In the genomic region with DNA sequence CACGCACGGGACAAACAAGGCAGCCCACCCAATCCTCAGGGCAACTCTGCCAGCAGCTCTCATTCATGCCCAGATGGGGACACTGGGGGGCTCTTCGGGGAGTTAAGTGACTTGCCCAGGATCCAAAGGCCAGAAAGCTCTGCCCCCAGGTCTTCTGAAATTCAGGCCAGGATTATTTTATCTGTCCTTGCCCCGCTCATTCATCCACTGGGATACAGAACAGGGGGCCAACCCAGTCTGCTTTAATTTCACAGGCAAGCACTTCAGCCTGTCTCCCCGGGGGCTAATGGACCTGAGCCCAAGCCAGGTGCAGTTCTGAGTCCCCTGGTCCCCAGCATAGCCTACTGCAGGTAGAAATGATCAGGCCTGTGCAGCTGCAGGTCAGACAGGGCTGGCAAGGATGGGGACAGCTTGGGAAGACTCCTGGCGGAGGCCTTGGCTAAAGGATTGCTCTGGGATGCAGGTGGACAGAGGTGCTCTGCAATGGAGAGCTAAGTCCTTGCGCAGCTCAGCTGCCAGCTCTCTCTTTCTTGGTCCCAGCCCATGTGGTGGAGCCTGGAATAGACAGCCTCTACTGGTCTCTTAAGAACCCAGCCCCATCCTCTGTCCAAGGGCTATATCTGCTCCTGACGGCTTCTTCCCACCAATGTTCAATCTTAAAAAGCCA, we compare ENCODE assay signal across 8 cellular contexts. TPM values are rescaled to one million over a fixed set of nuclear protein-coding genes. Genes with fewer than 3 reads are reported as not detected.
DNase-seq lines count a peak whose midpoint lies in the region; ATAC-seq and TF ChIP-seq lines count a peak whose summit lies in the region.

No MANE protein-coding gene starts in this region.

- no peak for TF ChIP-seq CTCF in AG04449 (IDR thresholded peaks at IDR 0.05; ENCODE audit: insufficient read depth, low read length, missing control alignments)
- no peak for TF ChIP-seq CTCF in HCT116 (IDR thresholded peaks at IDR 0.05 in 2 of 3, conservative IDR thresholded peaks at IDR 0.05 in 1 of 3; ENCODE audit: borderline replicate concordance in 1 of 3, insufficient read depth in 1 of 3, low read depth in 2 of 3, low read length in 2 of 3)
- no peak for TF ChIP-seq CTCF in ascending aorta (IDR thresholded peaks at IDR 0.05)

- H3K4me3 ChIP-seq in AG04449 (ENCODE audit: low read depth, low read length) (peak overlapping the region; percentile 64), HCT116 (replicated peaks in 1 of 2; ENCODE audit: low read depth in 1 of 2, low read length in 2 of 2) (peak overlapping the region in 1 of 2 experiments; percentile 61; a peak in 3 of 4 replicates), ascending aorta (peak overlapping the region; percentile 68 to 75), mucosa of stomach (ENCODE audit: low read length) (no peak overlapping the region)

- H3K27me3 ChIP-seq in HCT116 (ENCODE audit: insufficient read depth, low read length) (no peaks in the 10 kb centered on the region), ascending aorta (no peaks in the 10 kb centered on the region), mucosa of stomach (ENCODE audit: control insufficient read depth, insufficient read depth, low read length) (no peaks in the 10 kb centered on the region)

- BruUV-seq in HCT116 (replicated peaks; lab: Mats Ljungman, UMichigan) = no TSS peak

- intact Hi-C loops in HCT116 (cut with micrococcal nuclease) (no loop called here), ascending aorta (cut with DNase I) (loop anchor here (2.0 to 5.0 kb wide), 2 partner anchors 36 to 43 kb away; a partner anchor contains a TSS)

- H2AFZ ChIP-seq in HCT116 (ENCODE audit: low read depth, low read length, poor library complexity, severe bottlenecking) = no peak overlapping the region

- no peaks in the 10 kb centered on the region for H3K9me2 ChIP-seq in HCT116 (ENCODE audit: insufficient read depth)

- H3K36me3 ChIP-seq in HCT116 (ENCODE audit: control insufficient read depth in 1 of 2, insufficient read depth in 2 of 2, low read length in 2 of 2) (peaks cover 7 to 14% of the 10 kb centered on the region in 2 experiments; a peak in 3 of 4 replicates), ascending aorta (peaks cover 8 to 11% of the 10 kb centered on the region in 2 donors), mucosa of stomach (ENCODE audit: control insufficient read depth, insufficient read depth, low read length) (no peaks in the 10 kb centered on the region)

- no peaks in the 10 kb centered on the region for H3K79me2 ChIP-seq in HCT116 (ENCODE audit: insufficient read depth, low read length)

- CTCF ChIA-PET in AG04449 (lab: Yijun Ruan, JAX) = interaction anchor here (0.8 to 13.2 kb wide), 17 partner anchors 8 to 204 kb away, joined by 3 to 241 read pairs (median 4); a partner anchor contains a TSS
- CTCF ChIA-PET in HCT116 (lab: Charles Lee) = interaction anchor here (0.8 to 5.8 kb wide), 5 partner anchors 8 to 197 kb away, joined by 3 to 79 read pairs (median 3); a partner anchor contains a TSS

- H3K9me3 ChIP-seq in HCT116 (ENCODE audit: control insufficient read depth in 1 of 2, insufficient read depth in 1 of 2, low read depth in 1 of 2, low read length in 2 of 2) (no peaks in the 10 kb centered on the region), ascending aorta (no peaks in the 10 kb centered on the region), mucosa of stomach (ENCODE audit: control insufficient read depth, low read length) (no peaks in the 10 kb centered on the region)

- no peak for ATAC-seq in HCT116
- ATAC-seq in GM21390 (IDR thresholded peaks at IDR 0.05; ENCODE audit: unreplicated experiment) = no peak
- no peak for ATAC-seq in GM19328 (IDR thresholded peaks at IDR 0.05; ENCODE audit: unreplicated experiment)

- RAD21 ChIA-PET in HCT116 (lab: Charles Lee; ENCODE audit: low non-redundant PET in 1 of 2, low total read pairs in 2 of 2, uncharacterized antibody in 2 of 2, unreplicated experiment in 2 of 2) = no interaction called here

- no peak for TF ChIP-seq RAD21 in HCT116 (IDR thresholded peaks at IDR 0.05; ENCODE audit: low read depth)

- H3K4me1 ChIP-seq in HCT116 (ENCODE audit: control insufficient read depth in 1 of 2, insufficient read depth in 2 of 2, low read length in 2 of 2) (peaks cover 3 to 29% of the 10 kb centered on the region in 2 experiments; a peak in 3 of 4 replicates), ascending aorta (peaks cover 6 to 19% of the 10 kb centered on the region in 2 donors), mucosa of stomach (ENCODE audit: control insufficient read depth, insufficient read depth, low read length) (peaks cover 23% of the 10 kb centered on the region)

- peak overlapping the region; percentile 67 for H3K9ac ChIP-seq in HCT116 (ENCODE audit: low read length)
- H3K9ac ChIP-seq in mucosa of stomach (ENCODE audit: low read length) = peak overlapping the region; percentile 72

- POLR2A ChIA-PET in AG04449 (lab: Yijun Ruan, JAX) = interaction anchor here (1.1 to 1.5 kb wide), 4 partner anchors 10 to 134 kb away, joined by 3 to 6 read pairs (median 4); no protein-coding TSS in a partner anchor
- POLR2A ChIA-PET in HCT116 (lab: Charles Lee) = no interaction called here

- peak overlapping the region; percentile 66 for H3K27ac ChIP-seq in HCT116 (ENCODE audit: low read depth, low read length)
- peak overlapping the region; percentile 88 to 89 for H3K27ac ChIP-seq in ascending aorta

- H3K4me2 ChIP-seq in HCT116 (ENCODE audit: low read length) = peak overlapping the region; percentile 83

- TF ChIP-seq POLR2A in HCT116 (IDR thresholded peaks at IDR 0.05; ENCODE audit: borderline replicate concordance, extremely low read depth, insufficient read depth, insufficient read length) = no peak

- DNase-seq in AG04449 (ENCODE audit: low read depth, low spot score) (no peak), HCT116 (ENCODE audit: low read depth, low spot score) (no peak), ascending aorta (ENCODE audit: low spot score in 2 of 2) (no peak), NCI-H2081 treated with DMSO at 0.1 percent for 48 hours (lab: John Stamatoyannopoulos, UW) (no peak)
- no peak for DNase-seq in central memory CD4-positive, alpha-beta T cell

- H4K20me1 ChIP-seq in HCT116 (ENCODE audit: insufficient read depth) = no peaks in the 10 kb centered on the region

TF ChIP-seq in HCT116, 20 proteins besides CTCF, POLR2A, EP300 and RAD21:
- TF ChIP-seq SRF (IDR thresholded peaks at IDR 0.05; ENCODE audit: low read depth) (no peak), POLR2AphosphoS5 (IDR thresholded peaks at IDR 0.05; ENCODE audit: low read depth, low read length) (no peak), JUND (IDR thresholded peaks at IDR 0.05) (no peak), CBX3 (IDR thresholded peaks at IDR 0.05; ENCODE audit: low read depth) (no peak), EZH2phosphoT487 (IDR thresholded peaks at IDR 0.05; ENCODE audit: borderline replicate concordance) (no peak), EGR1 (IDR thresholded peaks at IDR 0.05; ENCODE audit: low read depth) (no peak), ELF1 (IDR thresholded peaks at IDR 0.05; ENCODE audit: borderline replicate concordance, low read depth) (no peak), SIN3A (IDR thresholded peaks at IDR 0.05; ENCODE audit: low read depth) (no peak), YY1 (IDR thresholded peaks at IDR 0.05; ENCODE audit: extremely low read depth, insufficient replicate concordance, low read depth, low read length) (no peak), FOSL1 (IDR thresholded peaks at IDR 0.05; ENCODE audit: low read depth) (no peak), SP1 (IDR thresholded peaks at IDR 0.05; ENCODE audit: low read depth) (no peak), CEBPB (IDR thresholded peaks at IDR 0.05; ENCODE audit: low read depth) (no peak), TCF7L2 (IDR thresholded peaks at IDR 0.05; ENCODE audit: borderline replicate concordance, extremely low read depth, insufficient read depth, insufficient read length) (no peak), ZFX (IDR thresholded peaks at IDR 0.05) (no peak)
- TF ChIP-seq, protein P1, sequence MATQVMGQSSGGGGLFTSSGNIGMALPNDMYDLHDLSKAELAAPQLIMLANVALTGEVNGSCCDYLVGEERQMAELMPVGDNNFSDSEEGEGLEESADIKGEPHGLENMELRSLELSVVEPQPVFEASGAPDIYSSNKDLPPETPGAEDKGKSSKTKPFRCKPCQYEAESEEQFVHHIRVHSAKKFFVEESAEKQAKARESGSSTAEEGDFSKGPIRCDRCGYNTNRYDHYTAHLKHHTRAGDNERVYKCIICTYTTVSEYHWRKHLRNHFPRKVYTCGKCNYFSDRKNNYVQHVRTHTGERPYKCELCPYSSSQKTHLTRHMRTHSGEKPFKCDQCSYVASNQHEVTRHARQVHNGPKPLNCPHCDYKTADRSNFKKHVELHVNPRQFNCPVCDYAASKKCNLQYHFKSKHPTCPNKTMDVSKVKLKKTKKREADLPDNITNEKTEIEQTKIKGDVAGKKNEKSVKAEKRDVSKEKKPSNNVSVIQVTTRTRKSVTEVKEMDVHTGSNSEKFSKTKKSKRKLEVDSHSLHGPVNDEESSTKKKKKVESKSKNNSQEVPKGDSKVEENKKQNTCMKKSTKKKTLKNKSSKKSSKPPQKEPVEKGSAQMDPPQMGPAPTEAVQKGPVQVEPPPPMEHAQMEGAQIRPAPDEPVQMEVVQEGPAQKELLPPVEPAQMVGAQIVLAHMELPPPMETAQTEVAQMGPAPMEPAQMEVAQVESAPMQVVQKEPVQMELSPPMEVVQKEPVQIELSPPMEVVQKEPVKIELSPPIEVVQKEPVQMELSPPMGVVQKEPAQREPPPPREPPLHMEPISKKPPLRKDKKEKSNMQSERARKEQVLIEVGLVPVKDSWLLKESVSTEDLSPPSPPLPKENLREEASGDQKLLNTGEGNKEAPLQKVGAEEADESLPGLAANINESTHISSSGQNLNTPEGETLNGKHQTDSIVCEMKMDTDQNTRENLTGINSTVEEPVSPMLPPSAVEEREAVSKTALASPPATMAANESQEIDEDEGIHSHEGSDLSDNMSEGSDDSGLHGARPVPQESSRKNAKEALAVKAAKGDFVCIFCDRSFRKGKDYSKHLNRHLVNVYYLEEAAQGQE (IDR thresholded peaks at IDR 0.05; ENCODE audit: low read depth) = no peak
- TF ChIP-seq, protein P2, sequence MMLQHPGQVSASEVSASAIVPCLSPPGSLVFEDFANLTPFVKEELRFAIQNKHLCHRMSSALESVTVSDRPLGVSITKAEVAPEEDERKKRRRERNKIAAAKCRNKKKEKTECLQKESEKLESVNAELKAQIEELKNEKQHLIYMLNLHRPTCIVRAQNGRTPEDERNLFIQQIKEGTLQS (IDR thresholded peaks at IDR 0.05) = no peak

RNA-seq across cellular contexts. Expression of a gene that starts 0.8 kb away (rescaled TPM):
- total RNA-seq in HCT116 (2021; ENCODE audit: unreplicated experiment) (3.8 TPM), ascending aorta (40.7 TPM)
- polyA plus RNA-seq in HCT116 (2012) = 2.5 and 2.7 TPM in 2 replicates

RNA-seq across cellular contexts. Expression of a gene that starts 8.1 kb away (rescaled TPM):
- total RNA-seq in HCT116 (2021; ENCODE audit: unreplicated experiment) (20.5 TPM), ascending aorta (27.7 TPM)
- polyA plus RNA-seq in HCT116 (2012) = 13.6 and 16.4 TPM in 2 replicates

RNA-seq across cellular contexts. Expression of a gene that starts 8.2 kb away (rescaled TPM):
- 27.8 TPM for total RNA-seq in HCT116 (2021; ENCODE audit: unreplicated experiment)
- 20.5 and 21.6 TPM in 2 replicates for polyA plus RNA-seq in HCT116 (2012)
- 46.1 TPM for total RNA-seq in ascending aorta

RNA-seq across cellular contexts. Expression of a gene that starts 13.0 kb away (rescaled TPM):
- total RNA-seq in HCT116 (2021; ENCODE audit: unreplicated experiment) = 46.6 TPM
- 32.7 and 36.2 TPM in 2 replicates for polyA plus RNA-seq in HCT116 (2012)
- 64.9 TPM for total RNA-seq in ascending aorta

RNA-seq across cellular contexts. Expression of a gene that starts 18.8 kb away (rescaled TPM):
- total RNA-seq in HCT116 (2021; ENCODE audit: unreplicated experiment) (54.0 TPM), ascending aorta (87.6 TPM)
- polyA plus RNA-seq in HCT116 (2012) = 76.0 and 87.8 TPM in 2 replicates
